ENCODE assay signal across 9 cellular contexts in the genomic region with DNA sequence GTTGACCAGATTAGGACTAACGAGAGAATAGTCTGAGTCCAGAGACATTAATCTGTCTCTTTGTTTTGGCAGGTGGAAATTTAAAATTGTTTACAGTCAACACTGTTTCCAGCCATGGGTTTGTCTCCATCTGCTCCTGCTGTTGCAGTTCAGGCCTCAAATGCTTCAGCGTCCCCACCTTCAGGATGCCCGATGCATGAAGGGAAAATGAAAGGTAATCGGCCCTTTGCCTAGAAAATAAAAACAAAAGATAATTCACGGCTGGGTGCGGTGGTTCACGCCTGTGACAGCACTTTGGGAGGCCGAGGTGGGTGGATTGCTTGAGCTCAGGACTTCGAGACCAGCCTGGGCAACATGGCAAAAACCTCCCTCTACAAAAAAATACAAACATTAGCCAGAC. TPM values are rescaled to one million over a fixed set of nuclear protein-coding genes. Genes with fewer than 3 reads are reported as not detected.
A peak's percentile ranks its signal among the peaks of the same experiment; 100 is the strongest.
DNase-seq lines count a peak whose midpoint lies in the region; ATAC-seq, FAIRE-seq and TF ChIP-seq lines count a peak whose summit lies in the region.
"Had no signal": no experiment of that assay in that cellular context is flagged by ENCODE, and none has a peak within 500 bp of the region (broad histone marks: within the 10 kb centered on the region; RNA-seq: fewer than 3 reads in every experiment).

No MANE protein-coding gene starts in this region.

- H3K36me3 ChIP-seq in bronchial epithelial cell (ENCODE audit: control insufficient read depth, insufficient read depth, low read length) (peaks cover 6% of the 10 kb centered on the region), mucosa of descending colon (ENCODE audit: low read depth) (no peaks in the 10 kb centered on the region)

- ATAC-seq in stimulated activated naive CD8-positive, alpha-beta T cell treated with anti-CD3 and anti-CD28 coated beads, Interleukin-15, Interleukin-2, amounts not matched to agents 100 U/mL and 50 U/mL, for 24 hours = no peak
- ATAC-seq in mucosa of descending colon (peak; percentile 30), GM21825 (IDR thresholded peaks at IDR 0.05; ENCODE audit: unreplicated experiment) (no peak), GM18907 (IDR thresholded peaks at IDR 0.05; ENCODE audit: unreplicated experiment) (no peak)

- H3K9me3 ChIP-seq in mucosa of descending colon = no peaks in the 10 kb centered on the region

- no peak for TF ChIP-seq CTCF in bronchial epithelial cell (IDR thresholded peaks at IDR 0.05; ENCODE audit: insufficient read depth, low read length, severe bottlenecking)
- TF ChIP-seq CTCF in mucosa of descending colon (IDR thresholded peaks at IDR 0.05) = no peak

- H3K4me1 ChIP-seq in mucosa of descending colon (ENCODE audit: low read depth) = no peaks in the 10 kb centered on the region

- intact Hi-C loops in mucosa of descending colon (cut with DNase I, micrococcal nuclease) = no loop called here

- H3K4me3 ChIP-seq in bronchial epithelial cell (ENCODE audit: low read depth, low read length) (peak overlapping the region; percentile 88), mucosa of descending colon (no peak overlapping the region)

- H3K4me3 Mint-ChIP-seq in stimulated activated naive CD8-positive, alpha-beta T cell treated with anti-CD3 and anti-CD28 coated beads, Interleukin-15, Interleukin-2, amounts not matched to agents 100 ng/mL and 50 ng/mL, for 24 hours = no peak overlapping the region

- no peak for DNase-seq in stimulated activated naive CD8-positive, alpha-beta T cell treated with anti-CD3 and anti-CD28 coated beads, Interleukin-15, Interleukin-2, amounts not matched to agents 100 U/mL and 50 U/mL, for 24 hours
- DNase-seq in bronchial epithelial cell (ENCODE audit: low read depth) = no peak
- peak in 2 of 3 donors; percentile 34 to 37 for DNase-seq in mucosa of descending colon
- no peak for DNase-seq in stimulated activated CD4-positive, alpha-beta T cell treated with anti-CD3 and anti-CD28 coated beads, Interleukin-12 subunit alpha, Interleukin-12 subunit beta, amount 100 ng/mL, for 4 hours
- DNase-seq in SKM-1 treated with dmso at 0.1 percent for 144 hours (lab: John Stamatoyannopoulos, UW; ENCODE audit: unreplicated experiment) = no peak
- DNase-seq: MV-4-11 had no signal

- FAIRE-seq in bronchial epithelial cell (lab: Jason Lieb, UNC) = no peak

- peak overlapping the region; percentile 95 for H3K27ac Mint-ChIP-seq in stimulated activated naive CD8-positive, alpha-beta T cell treated with anti-CD3 and anti-CD28 coated beads, Interleukin-15, Interleukin-2, amounts not matched to agents 100 ng/mL and 50 ng/mL, for 24 hours

- no peaks in the 10 kb centered on the region for H3K9me3 Mint-ChIP-seq in stimulated activated naive CD8-positive, alpha-beta T cell treated with anti-CD3 and anti-CD28 coated beads, Interleukin-15, Interleukin-2, amounts not matched to agents 100 ng/mL and 50 ng/mL, for 24 hours

- peaks cover 12% of the 10 kb centered on the region for H3K36me3 Mint-ChIP-seq in stimulated activated naive CD8-positive, alpha-beta T cell treated with anti-CD3 and anti-CD28 coated beads, Interleukin-15, Interleukin-2, amounts not matched to agents 100 ng/mL and 50 ng/mL, for 24 hours (ENCODE audit: low read depth)

- no peaks in the 10 kb centered on the region for H3K27me3 ChIP-seq in bronchial epithelial cell (ENCODE audit: control insufficient read depth, insufficient read depth, low read length)

- peaks cover 26% of the 10 kb centered on the region for H3K4me1 Mint-ChIP-seq in stimulated activated naive CD8-positive, alpha-beta T cell treated with anti-CD3 and anti-CD28 coated beads, Interleukin-15, Interleukin-2, amounts not matched to agents 100 ng/mL and 50 ng/mL, for 24 hours (ENCODE audit: low read depth)

- H3K27me3 Mint-ChIP-seq in stimulated activated naive CD8-positive, alpha-beta T cell treated with anti-CD3 and anti-CD28 coated beads, Interleukin-15, Interleukin-2, amounts not matched to agents 100 ng/mL and 50 ng/mL, for 24 hours = no peaks in the 10 kb centered on the region

RNA-seq across cellular contexts. Expression of gene HCCS, which starts 0.8 kb away (rescaled TPM):
- total RNA-seq in bronchial epithelial cell = 25.0 and 25.3 TPM in 2 replicates
- total RNA-seq in mucosa of descending colon = 10 to 100 TPM; 36.4 to 42.5 (median 39.7) TPM

Comparison
In these comparisons a context has a peak if more than half of its experiments do, and no peak if none do; other contexts are left out.
1. DNase-seq: peak in mucosa of descending colon (2 of 3); none in stimulated activated naive CD8-positive, alpha-beta T cell treated with anti-CD3 and anti-CD28 coated beads, Interleukin-15, Interleukin-2, amounts not matched to agents 100 U/mL and 50 U/mL, for 24 hours (single experiment), bronchial epithelial cell (single experiment), stimulated activated CD4-positive, alpha-beta T cell treated with anti-CD3 and anti-CD28 coated beads, Interleukin-12 subunit alpha, Interleukin-12 subunit beta, amount 100 ng/mL, for 4 hours (single experiment) and SKM-1 treated with dmso at 0.1 percent for 144 hours (single experiment).